Comparison of ENCODE assay signal across 10 cellular contexts in the genomic region with DNA sequence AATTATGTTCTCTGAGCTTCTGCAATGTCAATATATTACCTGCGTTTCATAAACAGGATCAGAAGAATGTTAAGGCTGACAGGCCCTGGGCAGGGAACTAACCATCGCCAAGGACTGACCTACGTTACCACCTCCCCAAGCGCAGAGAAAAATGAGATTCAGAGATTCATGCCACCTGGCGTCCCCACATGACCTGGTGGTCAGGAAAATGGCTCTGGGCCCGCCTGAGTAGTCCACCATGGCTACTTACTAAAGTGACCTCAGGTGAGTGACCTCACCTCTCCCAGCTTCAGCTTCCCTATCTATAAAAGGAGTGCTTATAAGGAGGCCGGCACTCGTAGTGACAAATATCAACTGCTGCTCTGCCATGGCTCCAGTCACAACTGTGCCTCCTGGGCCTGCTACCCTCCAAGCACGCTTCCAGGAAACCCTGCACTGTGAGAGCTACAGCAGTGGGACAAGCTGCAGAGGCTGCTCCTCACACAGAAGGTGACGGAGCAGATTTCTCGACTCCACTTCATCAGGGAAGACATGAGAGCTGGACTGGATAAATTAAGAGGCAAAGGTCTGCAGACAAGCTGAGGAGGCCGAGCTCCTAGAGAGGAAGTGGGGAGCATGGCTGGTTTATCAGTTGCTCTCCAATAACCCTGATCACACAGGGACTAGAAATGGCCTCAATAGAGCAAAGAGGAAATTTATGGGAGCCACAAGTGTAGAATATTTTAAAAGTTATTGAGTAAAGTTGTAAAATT.
DNase-seq lines count a peak whose midpoint lies in the region; ATAC-seq, FAIRE-seq and TF ChIP-seq lines count a peak whose summit lies in the region.
"Had no signal": no experiment of that assay in that cellular context is flagged by ENCODE, and none has a peak within 500 bp of the region (broad histone marks: within the 10 kb centered on the region; RNA-seq: fewer than 3 reads in every experiment).

No MANE protein-coding gene starts in this region.

- H3K4ac ChIP-seq in H1 (replicated peaks; ENCODE audit: insufficient read length, low read depth, low read length) = no peak overlapping the region

- TF ChIP-seq CTCF in PC-3 (conservative IDR thresholded peaks at IDR 0.05; ENCODE audit: low read depth, low read length) (no peak), H1 (IDR thresholded peaks at IDR 0.05; ENCODE audit: control extremely low read depth in 1 of 3, insufficient read depth in 1 of 3, low read depth in 1 of 3, low read length in 3 of 3) (no peak)

- H2AFZ ChIP-seq in PC-3 (ENCODE audit: low read length) = no peak overlapping the region
- no peak overlapping the region for H2AFZ ChIP-seq in H1 (ENCODE audit: low read length)

- H3K9me2 ChIP-seq in PC-3 (replicated peaks; ENCODE audit: low read length) = no peaks in the 10 kb centered on the region

- no peak overlapping the region for H2BK12ac ChIP-seq in H1 (ENCODE audit: low read depth, low read length)

- H3K27ac ChIP-seq in PC-3 (ENCODE audit: low read length) (no peak overlapping the region), H1 (ENCODE audit: low read depth, low read length) (no peak overlapping the region)

- no peaks in the 10 kb centered on the region for H3K23me2 ChIP-seq in H1 (ENCODE audit: low read depth, low read length)

- no peak for TF ChIP-seq POLR2A in GM12891 (IDR thresholded peaks at IDR 0.05; ENCODE audit: low read depth, low read length)
- no peak for TF ChIP-seq POLR2A in H1 (IDR thresholded peaks at IDR 0.05; ENCODE audit: control extremely low read depth in 1 of 2, low read depth in 2 of 2, low read length in 2 of 2)

- H3K4me1 ChIP-seq in PC-3 (ENCODE audit: insufficient read depth, low read length) (peaks cover 8% of the 10 kb centered on the region), H1 (replicated peaks in 1 of 4; ENCODE audit: control insufficient read depth in 3 of 4, insufficient read depth in 4 of 4, low read length in 3 of 4) (peaks cover 5 to 13% (median 6%) of the 10 kb centered on the region in 4 experiments)

- H3K56ac ChIP-seq in H1 (replicated peaks; ENCODE audit: insufficient read length, low read depth, low read length) = no peak overlapping the region

- H3K14ac ChIP-seq in H1 (ENCODE audit: insufficient read length) = no peak overlapping the region

- DNase-seq in GM12891 (ENCODE audit: insufficient read length, low spot score) (no peak), PC-3 (no peak), H1 (ENCODE audit: low read depth in 1 of 2, low spot score in 2 of 2) (no peak), sciatic nerve (ENCODE audit: low spot score) (no peak), NCI-H748 treated with DMSO at 0.1 percent for 48 hours (lab: John Stamatoyannopoulos, UW) (no peak), MG63 (no peak), A172 (ENCODE audit: low spot score) (no peak), EL (no peak)
- DNase-seq: NCI-H2029 treated with DMSO at 0.1 percent for 48 hours had no signal

- no peak overlapping the region for H2BK120ac ChIP-seq in H1 (replicated peaks; ENCODE audit: low read depth, low read length)

- 0 out of 2 replicates have a peak overlapping the region, but pooled peaks have one; percentile 47 for H2BK5ac ChIP-seq in H1 (ENCODE audit: low read depth, low read length)

- CTCF ChIA-PET in PC-3 (lab: Charles Lee) (interaction anchor here (0.5 to 1.6 kb wide), 14 partner anchors 12 to 1971 kb away, joined by 3 to 15 read pairs (median 4); no protein-coding TSS in a partner anchor), H1 (lab: Charles Lee; ENCODE audit: partially characterized antibody) (interaction anchor here (0.7 to 9.6 kb wide), 47 partner anchors 8 to 505 kb away, joined by 3 to 175 read pairs (median 5); partner anchors contain the start of gene RNF216)

- H4K8ac ChIP-seq in H1 (ENCODE audit: extremely low read depth, insufficient read depth, low read length) = peak overlapping the region; percentile 83; the same call in 1 of the 2 replicates

- H3K4me3 ChIP-seq in PC-3 (ENCODE audit: low read length) = no peak overlapping the region
- H3K4me3 ChIP-seq in H1 (ENCODE audit: extremely low read depth in 1 of 4, insufficient read depth in 2 of 4, low read depth in 3 of 4, low read length in 4 of 4) = no peak overlapping the region
- H3K4me3 ChIP-seq in MG63 = no peak overlapping the region
- H3K4me3 ChIP-seq: gastrocnemius medialis had no signal

- H3K4me2 ChIP-seq in PC-3 (ENCODE audit: low read length) (no peak overlapping the region), H1 (ENCODE audit: insufficient read depth in 1 of 2, low read depth in 2 of 2, low read length in 2 of 2) (no peak overlapping the region)

- H4K20me1 ChIP-seq in PC-3 (ENCODE audit: low read length) (no peaks in the 10 kb centered on the region), H1 (replicated peaks in 1 of 2; ENCODE audit: control insufficient read depth in 1 of 2, insufficient read depth in 2 of 2, low read length in 2 of 2) (peaks cover 0 to 8% of the 10 kb centered on the region in 2 experiments)

- H3K9me3 ChIP-seq in PC-3 (ENCODE audit: low read length) = no peaks in the 10 kb centered on the region
- no peaks in the 10 kb centered on the region for H3K9me3 ChIP-seq in H1 (ENCODE audit: insufficient read depth in 2 of 2, low read depth in 1 of 2, low read length in 1 of 2)
- H3K9me3 ChIP-seq in MG63 = no peaks in the 10 kb centered on the region
- H3K9me3 ChIP-seq: gastrocnemius medialis had no signal

- no peak overlapping the region for H3K9ac ChIP-seq in PC-3 (ENCODE audit: low read length)
- H3K9ac ChIP-seq in H1 (replicated peaks in 1 of 4; ENCODE audit: extremely low read depth in 1 of 4, low read depth in 3 of 4, low read length in 3 of 4) = no peak overlapping the region

- no TSS peak for BruUV-seq in PC-3 (replicated peaks; lab: Mats Ljungman, UMichigan)

- H4K5ac ChIP-seq in H1 (ENCODE audit: insufficient read length, low read depth, low read length) = no peak overlapping the region

- no peak overlapping the region for H4K91ac ChIP-seq in H1 (replicated peaks; ENCODE audit: insufficient read length, low read length)

- H2BK15ac ChIP-seq in H1 (ENCODE audit: low read length) = no peak overlapping the region

- POLR2A ChIA-PET in PC-3 (lab: Charles Lee; ENCODE audit: unreplicated experiment) = no interaction called here
- POLR2A ChIA-PET in H1 (lab: Charles Lee; ENCODE audit: partially characterized antibody) = interaction anchor here (0.8 to 2.0 kb wide), 12 partner anchors 11 to 177 kb away, joined by 3 to 9 read pairs (median 3); no protein-coding TSS in a partner anchor

- H3F3A ChIP-seq in PC-3 (ENCODE audit: low read length, unreplicated experiment) = no peaks in the 10 kb centered on the region

- ATAC-seq in PC-3 (peak; percentile 24; the same call in 1 of the 2 replicates), sciatic nerve (peak; percentile 8)

- no peak overlapping the region for H3K23ac ChIP-seq in H1 (ENCODE audit: insufficient read length)

- 78% methylated on average over 12 of the region's 12 CpGs; no CpG with 5 or more reads in 1 of the 2 experiments for WGBS in H1 (ENCODE audit: extremely low coverage in 1 of 2, insufficient coverage in 1 of 2, insufficient read length in 1 of 2, insufficient replicate concordance in 2 of 2, low coverage in 1 of 2, low lambda C conversion rate in 2 of 2, missing lambda C conversion rate in 1 of 2), 2 experiments

- H3K79me1 ChIP-seq in H1 (ENCODE audit: low read depth, low read length) = no peaks in the 10 kb centered on the region; the same call in 1 of the 2 replicates

- H3K18ac ChIP-seq in H1 (ENCODE audit: extremely low read depth, low read length) = no peak overlapping the region

- no peak for FAIRE-seq in GM12891 (lab: Jason Lieb, UNC)
- FAIRE-seq in H1 (lab: Jason Lieb, UNC) = no peak

- TF ChIP-seq EP300 in H1 (IDR thresholded peaks at IDR 0.05; ENCODE audit: borderline replicate concordance in 1 of 2, low read depth in 2 of 2, low read length in 2 of 2) = no peak

- no peaks in the 10 kb centered on the region for H3K27me3 ChIP-seq in PC-3 (ENCODE audit: low read length)
- H3K27me3 ChIP-seq in H1 (replicated peaks in 1 of 4; ENCODE audit: control insufficient read depth in 3 of 4, extremely low read depth in 1 of 4, insufficient read depth in 3 of 4, low read length in 3 of 4) = no peaks in the 10 kb centered on the region
- no peaks in the 10 kb centered on the region for H3K27me3 ChIP-seq in MG63
- H3K27me3 ChIP-seq: gastrocnemius medialis had no signal

- H3K79me2 ChIP-seq in PC-3 (ENCODE audit: low read length) (no peaks in the 10 kb centered on the region), H1 (ENCODE audit: control insufficient read depth in 1 of 2, insufficient read depth in 2 of 2, low read length in 2 of 2) (no peaks in the 10 kb centered on the region)

- TF ChIP-seq RAD21 in H1 (IDR thresholded peaks at IDR 0.05 in 1 of 2, conservative IDR thresholded peaks at IDR 0.05 in 1 of 2; ENCODE audit: low read depth in 2 of 2, low read length in 2 of 2) = no peak

- intact Hi-C loops in PC-3 (cut with micrococcal nuclease) = loop anchor here (1.0 kb wide), 1 partner anchor 26 kb away; no protein-coding TSS in a partner anchor
- intact Hi-C loops in sciatic nerve (cut with DNase I) = no loop called here

- no peak overlapping the region for H2BK20ac ChIP-seq in H1 (ENCODE audit: low read length)

- H3K36me3 ChIP-seq in PC-3 (ENCODE audit: low read depth, low read length) = no peaks in the 10 kb centered on the region
- H3K36me3 ChIP-seq in H1 (ENCODE audit: control insufficient read depth in 2 of 4, insufficient read depth in 4 of 4, low read length in 3 of 4) = no peaks in the 10 kb centered on the region; a peak in 2 of 8 replicates
- peaks cover 5% of the 10 kb centered on the region for H3K36me3 ChIP-seq in MG63
- H3K36me3 ChIP-seq: gastrocnemius medialis had no signal

- no peak overlapping the region for H2AK5ac ChIP-seq in H1 (ENCODE audit: low read depth, low read length)

TF ChIP-seq in GM12891, 5 proteins besides CTCF, POLR2A, EP300 and RAD21:
- TF ChIP-seq PAX5 (IDR thresholded peaks at IDR 0.05; ENCODE audit: insufficient read depth, low read length, severe bottlenecking) = no peak
- no peak for TF ChIP-seq TAF1 (IDR thresholded peaks at IDR 0.05; ENCODE audit: low read depth, low read length)
- no peak for TF ChIP-seq POU2F2 (IDR thresholded peaks at IDR 0.05; ENCODE audit: low read depth, low read length)
- 0 out of 2 replicates have a peak, but pooled peaks have one; percentile 26 for TF ChIP-seq POLR2AphosphoS5 (IDR thresholded peaks at IDR 0.05; ENCODE audit: low read depth, low read length)
- peak; percentile 74 for TF ChIP-seq SPI1 (IDR thresholded peaks at IDR 0.05; ENCODE audit: low read depth, low read length)

TF ChIP-seq in H1, 55 proteins besides CTCF, POLR2A, EP300 and RAD21:
- TF ChIP-seq CBX8 (IDR thresholded peaks at IDR 0.05; ENCODE audit: borderline replicate concordance, low read depth, low read length) (no peak), POLR2AphosphoS5 (IDR thresholded peaks at IDR 0.05; ENCODE audit: low read depth, low read length) (no peak), JUN (IDR thresholded peaks at IDR 0.05; ENCODE audit: low read depth, low read length) (no peak)
